33 cellular contexts compared by ENCODE assay signal in genomic region chr5:4255441-4255840, GRCh38.
"Had no signal": no experiment of that assay in that cellular context is flagged by ENCODE, and none has a peak within 500 bp of the region (broad histone marks: within the 10 kb centered on the region; RNA-seq: fewer than 3 reads in every experiment).

No MANE protein-coding gene starts in this region.

- FAIRE-seq: astrocyte, bronchial epithelial cell, colon had no signal

- H3K4me3 ChIP-seq: esophagus squamous epithelium, gastroesophageal sphincter had no signal

- H3K36me3 Mint-ChIP-seq: activated naive CD8-positive, alpha-beta T cell; T-cell had no signal

- H3K27me3 ChIP-seq: brain microvascular endothelial cell, esophagus squamous epithelium, gastroesophageal sphincter had no signal

- H3K9me3 ChIP-seq: esophagus squamous epithelium had no signal

- H3K4me3 Mint-ChIP-seq: activated B cell treated with CpG ODN at 0.5 μM for 24 hours; activated CD8-positive, alpha-beta T cell treated with anti-CD3 and anti-CD28 coated beads for 36 hours; activated naive CD8-positive, alpha-beta T cell; activated T-cell treated with anti-CD3 and anti-CD28 coated beads, Interleukin-2, amount 50 U/mL, for 4 hours; activated T-helper 17 cell treated with anti-CD3 and anti-CD28 coated beads, Interleukin-2, amount 50 U/mL, for 72 hours; effector memory CD8-positive, alpha-beta T cell; T-cell; T-helper 1 cell treated with Interleukin-12 subunit alpha and Interleukin-12 subunit beta and Interleukin-4 antibody, amounts not matched to agents 30 μg/mL and 1 μg/mL, for 36 hours had no signal

- ATAC-seq: activated CD4-positive, CD25-positive, alpha-beta regulatory T cell treated with anti-CD3 and anti-CD28 coated beads, Interleukin-2, amount 50 U/mL, for 24 hours; activated CD8-positive, alpha-beta T cell treated with anti-CD3 and anti-CD28 coated beads for 36 hours; activated T-cell treated with anti-CD3 and anti-CD28 coated beads, Interleukin-2, amount 50 U/mL, for 4 hours; activated T-helper 17 cell treated with anti-CD3 and anti-CD28 coated beads, Interleukin-2, amount 50 U/mL, for 72 hours; effector memory CD8-positive, alpha-beta T cell; gastroesophageal sphincter; T-cell had no signal

- H3K9me3 Mint-ChIP-seq: activated CD8-positive, alpha-beta T cell treated with anti-CD3 and anti-CD28 coated beads for 36 hours had no signal

- H3K27me3 Mint-ChIP-seq: activated B cell treated with CpG ODN at 0.5 μM for 24 hours; activated CD8-positive, alpha-beta T cell treated with anti-CD3 and anti-CD28 coated beads for 36 hours; activated naive CD8-positive, alpha-beta T cell; activated T-helper 17 cell treated with anti-CD3 and anti-CD28 coated beads, Interleukin-2, amount 50 U/mL, for 72 hours; effector memory CD8-positive, alpha-beta T cell; T-cell had no signal

- H3K4me1 Mint-ChIP-seq: activated B cell treated with CpG ODN at 0.5 μM for 24 hours; activated T-helper 17 cell treated with anti-CD3 and anti-CD28 coated beads, Interleukin-2, amount 50 U/mL, for 72 hours; T-cell had no signal

- H3K27ac Mint-ChIP-seq: activated B cell treated with CpG ODN at 0.5 μM for 24 hours; activated CD8-positive, alpha-beta T cell treated with anti-CD3 and anti-CD28 coated beads for 36 hours; activated naive CD8-positive, alpha-beta T cell; activated T-helper 17 cell treated with anti-CD3 and anti-CD28 coated beads, Interleukin-2, amount 50 U/mL, for 72 hours; effector memory CD8-positive, alpha-beta T cell; T-cell; T-helper 1 cell treated with Interleukin-12 subunit alpha and Interleukin-12 subunit beta and Interleukin-4 antibody, amounts not matched to agents 30 μg/mL and 1 μg/mL, for 36 hours had no signal

- H3K4me1 ChIP-seq: esophagus squamous epithelium, gastroesophageal sphincter had no signal

- DNase-seq: activated B cell treated with CpG ODN at 0.5 μM for 24 hours; activated CD4-positive, alpha-beta T cell treated with anti-CD3 and anti-CD28 coated beads for 48 hours; activated CD4-positive, alpha-beta T cell treated with anti-CD3 and anti-CD28 coated beads, Interleukin-2, amount 50 U/mL, for 1 hour; activated CD4-positive, alpha-beta T cell treated with anti-CD3 and anti-CD28 coated beads, Interleukin-2, amount 50 U/mL, for 48 hours; activated CD8-positive, alpha-beta memory T cell treated with anti-CD3 and anti-CD28 coated beads for 24 hours; activated CD8-positive, alpha-beta T cell treated with anti-CD3 and anti-CD28 coated beads for 36 hours; activated effector memory CD4-positive, alpha-beta T cell treated with Interleukin-2 at 50 U/mL for 16 hours; activated gamma-delta T cell treated with Interleukin-2 at 50 U/mL for 16 hours; activated naive CD4-positive, alpha-beta T cell treated with anti-CD3 and anti-CD28 coated beads, Interleukin-2, amount 50 U/mL, for 16 hours; activated naive CD4-positive, alpha-beta T cell treated with Interleukin-2 at 50 U/mL for 16 hours; activated T-cell treated with anti-CD3 and anti-CD28 coated beads, Interleukin-2, amount 50 U/mL, for 4 hours; amniotic stem cell; anterior cingulate cortex; brain microvascular endothelial cell; cortex of kidney; dermis blood vessel endothelial cell; effector CD4-positive, alpha-beta T cell; effector memory CD8-positive, alpha-beta T cell; erythroblast; esophagus squamous epithelium; foreskin melanocyte; SW 1271; T-cell; T1000; WERI-Rb-1 had no signal

- H3K36me3 ChIP-seq: brain microvascular endothelial cell, esophagus squamous epithelium, gastroesophageal sphincter, WERI-Rb-1 had no signal

- H3K27ac ChIP-seq: brain microvascular endothelial cell, esophagus squamous epithelium, gastroesophageal sphincter, WERI-Rb-1 had no signal
